ENCODE assay signal across 21 cellular contexts in genomic region chr18:22844643-22845042, GRCh38.
"Had no signal": no experiment of that assay in that cellular context is flagged by ENCODE, and none has a peak within 500 bp of the region (broad histone marks: within the 10 kb centered on the region; RNA-seq: fewer than 3 reads in every experiment).

No MANE protein-coding gene starts in this region.

- DNase-seq: activated CD4-positive, alpha-beta T cell treated with anti-CD3 and anti-CD28 coated beads for 48 hours; activated CD4-positive, alpha-beta T cell treated with anti-CD3 and anti-CD28 coated beads, Interleukin-2, amount 50 U/mL, for 48 hours; activated CD4-positive, CD25-positive, alpha-beta regulatory T cell treated with anti-CD3 and anti-CD28 coated beads, Interleukin-2, amount 50 U/mL, for 72 hours; activated CD8-positive, alpha-beta memory T cell treated with anti-CD3 and anti-CD28 coated beads, Interleukin-2, amount 10 ng/mL, durations not matched to agents 7 days and 5 days; activated effector memory CD4-positive, alpha-beta T cell treated with anti-CD3 and anti-CD28 coated beads, Interleukin-2, amount 50 U/mL, for 16 hours; activated naive CD4-positive, alpha-beta T cell treated with anti-CD3 and anti-CD28 coated beads for 36 hours; activated T-cell treated with anti-CD3 and anti-CD28 coated beads, Interleukin-2, amount 50 U/mL, for 24 hours; amygdala; caudate nucleus; MV-4-11; NCI-H1092 treated with DMSO at 0.1 percent for 48 hours; NCI-H1417 treated with DMSO at 0.1 percent for 48 hours; NCI-H1694; NCI-H2029 treated with DMSO at 0.1 percent for 48 hours; NCI-H510A treated with DMSO at 0.1 percent for 48 hours; NCI-H69; NK-92 treated with Interleukin-12 subunit alpha and Interleukin-12 subunit beta, amount 100 ng/mL, for 24 hours; SIG-M5; T-helper 17 cell; T-helper 9 cell had no signal

- ATAC-seq: activated CD8-positive, alpha-beta memory T cell treated with anti-CD3 and anti-CD28 coated beads, Interleukin-2, amount 10 ng/mL, durations not matched to agents 7 days and 5 days; T-helper 17 cell; WTC11 had no signal
